In genomic region chr11:124762077-124762623, GRCh38 we compare ENCODE assay signal across 8 cellular contexts. TPM values are rescaled to one million over a fixed set of nuclear protein-coding genes. Genes with fewer than 3 reads are reported as not detected.
DNase-seq lines count a peak whose midpoint lies in the region; TF ChIP-seq lines count a peak whose summit lies in the region.

TSS of gene ESAM (minus strand) at chr11:124762290. CDS start at chr11:124762154, 136 bp downstream.

- H3K14ac ChIP-seq in H9 (ENCODE audit: insufficient read depth, low read length), result no peak within 1 kb of the TSS

- no peaks in the 10 kb centered on the region for H3K79me1 ChIP-seq in H9 (ENCODE audit: insufficient read depth, low read depth, low read length, poor library complexity, severe bottlenecking)

- peaks cover 45% of the 10 kb centered on the region for H3K27me3 ChIP-seq in H9 (ENCODE audit: insufficient read depth, low read length)

- WGBS in H9 (ENCODE audit: extremely low coverage, insufficient read length, low lambda C conversion rate), result no CpG with 5 or more reads among the region's 56 CpGs

- H3K4me3 ChIP-seq in GM12875 (ENCODE audit: low read depth, low read length) (peak within 1 kb of the TSS; percentile 68), fibroblast of pulmonary artery (replicated peaks; ENCODE audit: low read depth, low read length) (peak within 1 kb of the TSS; percentile 51)

- no peak within 1 kb of the TSS for H2AK5ac ChIP-seq in H9 (ENCODE audit: insufficient read length, low read length)

- no peak within 1 kb of the TSS for H2BK15ac ChIP-seq in H9 (ENCODE audit: low read depth, low read length)

- peak; percentile 24; the same call in 1 of the 2 replicates for TF ChIP-seq CTCF in GM12875 (IDR thresholded peaks at IDR 0.05; ENCODE audit: borderline replicate concordance, insufficient read depth, low read depth, low read length)
- TF ChIP-seq CTCF in H9 (conservative IDR thresholded peaks at IDR 0.05), result no peak; the same call in 2 of the 3 replicates
- no peak for TF ChIP-seq CTCF in fibroblast of pulmonary artery (IDR thresholded peaks at IDR 0.05; ENCODE audit: low read length, missing control alignments)
- no peak for TF ChIP-seq CTCF in osteocyte (IDR thresholded peaks at IDR 0.05)

- H3K27ac Mint-ChIP-seq in H9 (no peak within 1 kb of the TSS; a peak in 1 of 7 replicates), osteocyte (ENCODE audit: unreplicated experiment) (no peak within 1 kb of the TSS)

- no peaks in the 10 kb centered on the region for H3K9me3 ChIP-seq in H9 (ENCODE audit: control insufficient read depth, low read depth, low read length)

- H2AFZ ChIP-seq in H9 (ENCODE audit: low read length), result no peak within 1 kb of the TSS

- H3K4me1 Mint-ChIP-seq in H9 (peaks cover 35 to 46% of the 10 kb centered on the region in 2 experiments), osteocyte (ENCODE audit: unreplicated experiment) (peaks cover 27% of the 10 kb centered on the region)

- peak; percentile 53 for DNase-seq in H9
- peak; percentile 20 for DNase-seq in NCI-H2171 treated with DMSO at 0.1 percent for 48 hours (lab: John Stamatoyannopoulos, UW)
- peak; percentile 71 to 82 for DNase-seq in activated T-cell treated with anti-CD3 and anti-CD28 coated beads, Interleukin-2, amount 50 U/mL, for 48 hours
- no peak for DNase-seq in fibroblast of pulmonary artery (ENCODE audit: low read depth)
- DNase-seq in osteocyte (ENCODE audit: extremely low spot score, unreplicated experiment), result peak; percentile 82
- DNase-seq in ureter (ENCODE audit: low spot score), result no peak
- no peak for DNase-seq in AG20443 (ENCODE audit: low spot score)

- H2BK5ac ChIP-seq in H9 (ENCODE audit: insufficient read length, low read length), result no peak within 1 kb of the TSS

- H3K27me3 Mint-ChIP-seq in H9 (ENCODE audit: low read depth), result peaks cover 57% of the 10 kb centered on the region
- peaks cover 36% of the 10 kb centered on the region for H3K27me3 Mint-ChIP-seq in osteocyte (ENCODE audit: unreplicated experiment)

- H3K79me2 ChIP-seq in H9 (ENCODE audit: insufficient read depth, low read length), result no peaks in the 10 kb centered on the region

- H3K23ac ChIP-seq in H9 (ENCODE audit: insufficient read length, low read depth, low read length), result no peak within 1 kb of the TSS

- H3K9me3 Mint-ChIP-seq in H9 (peaks cover 0 to 9% of the 10 kb centered on the region in 2 experiments; a peak in 2 of 5 replicates), osteocyte (ENCODE audit: unreplicated experiment) (no peaks in the 10 kb centered on the region)

- H3K27ac ChIP-seq in H9 (ENCODE audit: insufficient read length, low read depth, low read length), result no peak within 1 kb of the TSS

- H3K36me3 Mint-ChIP-seq in H9 (ENCODE audit: insufficient read depth in 1 of 3, low read depth in 3 of 3) (peaks cover 5 to 10% (median 9%) of the 10 kb centered on the region in 3 experiments; a peak in 5 of 7 replicates), osteocyte (ENCODE audit: unreplicated experiment) (peaks cover 15% of the 10 kb centered on the region)

- H2BK120ac ChIP-seq in H9 (ENCODE audit: low read depth, low read length, poor library complexity, severe bottlenecking), result no peak within 1 kb of the TSS

- H2BK20ac ChIP-seq in H9 (ENCODE audit: low read depth, low read length, poor library complexity, severe bottlenecking), result no peak within 1 kb of the TSS

- H4K8ac ChIP-seq in H9 (replicated peaks; ENCODE audit: insufficient read length, low read depth, low read length), result no peak within 1 kb of the TSS

- no peak within 1 kb of the TSS for H3K56ac ChIP-seq in H9 (ENCODE audit: insufficient read length, low read depth, low read length)

- H3K4me1 ChIP-seq in H9 (ENCODE audit: insufficient read depth, low read length), result no peaks in the 10 kb centered on the region

- H3K4ac ChIP-seq in H9 (ENCODE audit: low read depth, low read length), result no peak within 1 kb of the TSS

- H3K4me2 ChIP-seq in H9 (ENCODE audit: insufficient read depth, insufficient read length, low read length), result peak within 1 kb of the TSS; percentile 70

- no peak within 1 kb of the TSS for H3T11ph ChIP-seq in H9 (ENCODE audit: low read length)

- H4K5ac ChIP-seq in H9 (ENCODE audit: insufficient read length, low read depth, low read length), result no peak within 1 kb of the TSS

- no peak within 1 kb of the TSS for H3K18ac ChIP-seq in H9 (ENCODE audit: insufficient read length, low read depth, low read length)

- no peaks in the 10 kb centered on the region for H4K20me1 ChIP-seq in H9 (ENCODE audit: control insufficient read depth, insufficient read depth, insufficient read length)

- no peak within 1 kb of the TSS for H2BK12ac ChIP-seq in H9 (ENCODE audit: insufficient read length, low read depth, low read length)

- no peak within 1 kb of the TSS for H4K91ac ChIP-seq in H9 (ENCODE audit: insufficient read length, low read depth, low read length)

- H3K4me3 Mint-ChIP-seq in H9, result peak within 1 kb of the TSS; percentile 75 to 90
- H3K4me3 Mint-ChIP-seq in osteocyte (ENCODE audit: unreplicated experiment), result peak within 1 kb of the TSS; percentile 84

- H3K9ac ChIP-seq in H9 (ENCODE audit: extremely low read depth, insufficient read length, low read length), result no peak within 1 kb of the TSS

- peaks cover 24% of the 10 kb centered on the region for H3K23me2 ChIP-seq in H9 (ENCODE audit: insufficient read length, low read depth, low read length, poor library complexity, severe bottlenecking)

RNA-seq across cellular contexts. Expression of gene ESAM, which starts in this region (rescaled TPM):
- total RNA-seq in H9 (2021) (0.33 and 0.92 TPM in 2 replicates), osteocyte (0.71 and 1.7 TPM in 2 replicates), ureter (34.4 TPM)

Comparison
In these comparisons a context has a peak if more than half of its experiments do, and no peak if none do; other contexts are left out.
1. RNA of gene ESAM (total RNA-seq): 34.4 TPM in ureter (single experiment); 0.71 to 1.7 TPM in osteocyte and 0.33 to 0.92 TPM in H9; every median in the first group is over 10 times any median in the second.
2. Peak in DNase-seq and H3K4me2 ChIP-seq in H9; RNA of the gene not detected or under 1 TPM.
3. DNase-seq: peak in NCI-H2171 treated with DMSO at 0.1 percent for 48 hours (single experiment), activated T-cell treated with anti-CD3 and anti-CD28 coated beads, Interleukin-2, amount 50 U/mL, for 48 hours (2 of 2) and osteocyte (single experiment); none in fibroblast of pulmonary artery (single experiment), ureter (single experiment) and AG20443 (single experiment).